In the genomic region with DNA sequence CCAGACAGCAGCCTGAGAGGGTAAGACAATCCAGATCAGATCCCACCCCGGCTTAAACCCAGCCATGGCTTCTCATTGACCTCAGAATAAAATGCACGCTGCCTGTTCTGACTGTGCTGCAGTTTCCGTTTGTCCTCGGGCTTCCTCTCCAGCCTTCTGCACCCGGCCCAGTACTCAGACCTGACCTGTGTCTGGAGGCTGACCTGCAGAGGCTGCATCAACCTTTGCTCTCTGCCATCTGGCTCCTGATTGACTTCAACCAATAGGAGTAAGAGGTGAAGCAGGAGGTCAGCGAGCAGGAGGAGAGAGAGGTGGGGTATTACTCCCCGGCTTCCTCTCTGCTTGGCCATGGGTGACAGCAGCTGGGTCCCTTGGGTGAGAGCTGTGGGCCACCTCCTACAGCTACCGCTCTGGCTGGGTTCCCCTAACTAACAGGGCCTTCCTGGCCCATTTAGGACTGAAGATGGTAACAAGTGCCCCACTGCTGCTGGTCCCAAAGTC, we compare ENCODE assay signal across 15 cellular contexts. TPM values are rescaled to one million over a fixed set of nuclear protein-coding genes. Genes with fewer than 3 reads are reported as not detected.
A peak's percentile ranks its signal among the peaks of the same experiment; 100 is the strongest.
DNase-seq lines count a peak whose midpoint lies in the region; ATAC-seq, FAIRE-seq and TF ChIP-seq lines count a peak whose summit lies in the region.
"Had no signal": no experiment of that assay in that cellular context is flagged by ENCODE, and none has a peak within 500 bp of the region (broad histone marks: within the 10 kb centered on the region; RNA-seq: fewer than 3 reads in every experiment).

No MANE protein-coding gene starts in this region.

- no peak for DNase-seq in GM12892 (ENCODE audit: insufficient read length)
- DNase-seq in GM20000 (ENCODE audit: low spot score) = peak; percentile 25
- DNase-seq in germinal center (ENCODE audit: low spot score) = peak; percentile 58
- DNase-seq in SW 1271 (lab: John Stamatoyannopoulos, UW) = no peak
- no peak for DNase-seq in COR-L47 (lab: John Stamatoyannopoulos, UW)
- DNase-seq in hepatic stellate cell (ENCODE audit: low spot score) = no peak
- DNase-seq: activated CD4-positive, alpha-beta T cell treated with anti-CD3 and anti-CD28 coated beads, Interleukin-2, amount 10 ng/mL, durations not matched to agents 24 days and 14 days; NCI-H1105; NCI-H748 treated with DMSO at 0.1 percent for 48 hours; sigmoid colon had no signal

- TF ChIP-seq CTCF in GM20000 (IDR thresholded peaks at IDR 0.05; ENCODE audit: extremely low read depth, missing control alignments) = no peak

- peak; percentile 48 for FAIRE-seq in GM12892 (lab: Jason Lieb, UNC)

- ATAC-seq in HG03139 (IDR thresholded peaks at IDR 0.05; ENCODE audit: unreplicated experiment) (peak; percentile 62), GM21528 (IDR thresholded peaks at IDR 0.05; ENCODE audit: low FRiP score, unreplicated experiment) (no peak)
- ATAC-seq: activated naive CD4-positive, alpha-beta T cell treated with anti-CD3 and anti-CD28 coated beads, Interleukin-2, amount 50 U/mL, for 72 hours had no signal

- no peak for TF ChIP-seq POLR2A in GM12892 (IDR thresholded peaks at IDR 0.05; ENCODE audit: low read depth, low read length)

RNA-seq across cellular contexts. Expression of gene C16orf82, which starts 46.7 kb away (rescaled TPM):
- not detected for polyA plus RNA-seq in GM12892 (2012; ENCODE audit: missing spikeins)
- polyA plus RNA-seq: BJ, sigmoid colon, urinary bladder had no signal

Comparison
In these comparisons a context has a peak if more than half of its experiments do, and no peak if none do; other contexts are left out.
1. DNase-seq: peak in GM20000 (single experiment) and germinal center (single experiment); none in GM12892 (single experiment), SW 1271 (0 of 2), COR-L47 (single experiment) and hepatic stellate cell (single experiment).